Comparison of ENCODE assay signal across 8 cellular contexts in genomic region chr1:216600730-216601426, GRCh38.
DNase-seq lines count a peak whose midpoint lies in the region; ATAC-seq lines count a peak whose summit lies in the region.

No MANE protein-coding gene starts in this region.

- peak overlapping the region; percentile 69 for H3K4me3 ChIP-seq in iPS-15b (ENCODE audit: low read depth, low read length)
- H3K4me3 ChIP-seq in rectal smooth muscle tissue (ENCODE audit: low read length), result peak overlapping the region; percentile 84

- ATAC-seq in GM19372 (IDR thresholded peaks at IDR 0.05; ENCODE audit: low read depth, unreplicated experiment), result peak; percentile 80
- peak; percentile 90 for ATAC-seq in HG03432 (IDR thresholded peaks at IDR 0.05; ENCODE audit: unreplicated experiment)

- DNase-seq in D341Med (ENCODE audit: low spot score) (peak; percentile 67), NCI-H748 (lab: John Stamatoyannopoulos, UW; ENCODE audit: unreplicated experiment) (peak; percentile 68), T47D (ENCODE audit: low read depth in 1 of 2, low spot score in 1 of 2) (peak; percentile 86 to 88)
- no peak for DNase-seq in stimulated activated CD4-positive, alpha-beta T cell treated with anti-CD3 and anti-CD28 coated beads, Interleukin-4, amount 100 ng/mL, for 4 hours

- peaks cover 14% of the 10 kb centered on the region for H3K27me3 ChIP-seq in iPS-15b (ENCODE audit: control insufficient read depth, insufficient read depth, low read length)
- no peaks in the 10 kb centered on the region for H3K27me3 ChIP-seq in rectal smooth muscle tissue (ENCODE audit: control insufficient read depth, insufficient read depth, low read length)

- H3K4me1 ChIP-seq in iPS-15b (ENCODE audit: control insufficient read depth, insufficient read depth, low read length), result peaks cover 9% of the 10 kb centered on the region
- no peaks in the 10 kb centered on the region for H3K4me1 ChIP-seq in rectal smooth muscle tissue (ENCODE audit: control insufficient read depth, insufficient read depth, low read length)

- H3K27ac ChIP-seq in rectal smooth muscle tissue (ENCODE audit: low read depth, low read length), result peak overlapping the region; percentile 94

- H3K9ac ChIP-seq in iPS-15b (ENCODE audit: low read depth, low read length) (peak overlapping the region; percentile 74), rectal smooth muscle tissue (ENCODE audit: low read length) (peak overlapping the region; percentile 82)

- no peaks in the 10 kb centered on the region for H3K36me3 ChIP-seq in iPS-15b (ENCODE audit: control insufficient read depth, insufficient read depth, low read length)
- no peaks in the 10 kb centered on the region for H3K36me3 ChIP-seq in rectal smooth muscle tissue (ENCODE audit: control insufficient read depth, insufficient read depth, low read length)

- in situ Hi-C loops in T47D (cut with HindIII; ENCODE audit: low pct_unique_long_range_greater_than_20kb, low sequenced_read_pairs), result no loop called here

- H3K9me3 ChIP-seq in iPS-15b (ENCODE audit: control insufficient read depth, insufficient read depth, low read length), result no peaks in the 10 kb centered on the region

Comparison
In these comparisons a context has a peak if more than half of its experiments do, and no peak if none do; other contexts are left out.
1. DNase-seq: peak in D341Med (single experiment), NCI-H748 (single experiment) and T47D (2 of 2); none in stimulated activated CD4-positive, alpha-beta T cell treated with anti-CD3 and anti-CD28 coated beads, Interleukin-4, amount 100 ng/mL, for 4 hours (0 of 2).